In the genomic region with DNA sequence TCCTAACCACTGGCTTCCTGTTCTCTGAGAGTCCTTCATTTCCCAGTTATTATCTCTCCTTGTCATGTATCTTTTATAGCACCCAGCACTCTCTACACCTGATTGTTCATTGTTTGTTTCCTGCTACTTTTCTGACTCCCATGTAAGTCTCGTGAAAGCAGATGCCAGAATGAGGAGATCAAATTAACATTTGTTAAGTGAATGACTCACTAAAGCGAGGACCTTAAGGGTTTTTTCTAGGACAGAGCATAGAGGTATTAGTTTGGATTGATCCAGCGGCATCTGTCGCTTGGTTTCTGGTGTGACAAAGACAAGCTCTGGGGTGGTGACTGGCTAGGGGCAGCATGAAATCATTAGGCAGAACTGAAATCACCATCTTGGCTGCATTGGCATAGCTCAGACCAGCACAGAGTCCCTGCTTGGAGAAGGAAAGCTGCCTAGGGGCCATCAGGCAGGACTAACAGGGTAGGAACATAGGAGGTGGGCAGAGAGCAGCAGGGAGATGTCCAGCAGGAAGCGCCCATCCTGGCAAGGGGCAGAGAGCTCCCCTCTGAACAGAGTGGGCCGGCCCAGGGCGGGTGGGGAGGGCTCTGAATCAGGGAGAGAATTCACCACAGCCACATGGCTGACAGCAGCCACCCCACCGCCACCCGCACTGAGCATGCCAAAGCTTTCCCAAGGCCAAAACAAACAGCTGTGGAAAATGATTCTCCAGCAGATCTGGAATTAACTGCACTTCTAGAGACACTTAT, we compare ENCODE assay signal across 8 cellular contexts.
DNase-seq lines count a peak whose midpoint lies in the region; ATAC-seq, FAIRE-seq and TF ChIP-seq lines count a peak whose summit lies in the region.

No MANE protein-coding gene starts in this region.

- TF ChIP-seq POLR2A in GM12878 (IDR thresholded peaks at IDR 0.05; ENCODE audit: low read depth, low read length), result no peak

- no peaks in the 10 kb centered on the region for H3K27me3 Mint-ChIP-seq in naive thymus-derived CD8-positive, alpha-beta T cell
- no peaks in the 10 kb centered on the region for H3K27me3 Mint-ChIP-seq in activated CD4-positive, alpha-beta memory T cell treated with anti-CD3 and anti-CD28 coated beads for 36 hours

- FAIRE-seq in GM12878 (lab: Jason Lieb, UNC), result no peak

- TF ChIP-seq RAD21 in GM12878 (IDR thresholded peaks at IDR 0.05; ENCODE audit: insufficient read depth, low read depth, low read length), result no peak

- intact Hi-C loops in GM12878 (cut with micrococcal nuclease; ENCODE audit: unreplicated experiment), result no loop called here
- intact Hi-C loops in activated CD4-positive, alpha-beta memory T cell treated with anti-CD3 and anti-CD28 coated beads for 36 hours (cut with micrococcal nuclease), result no loop called here

- DNase-seq in DMS53 (lab: John Stamatoyannopoulos, UW) (peak; percentile 49), NCI-H2029 treated with DMSO at 0.1 percent for 48 hours (lab: John Stamatoyannopoulos, UW) (peak; percentile 99), GM12878 (ENCODE audit: low read depth, low spot score) (no peak), hepatocyte (ENCODE audit: low spot score) (no peak)
- DNase-seq in naive thymus-derived CD8-positive, alpha-beta T cell, result no peak
- DNase-seq in activated CD4-positive, alpha-beta memory T cell treated with anti-CD3 and anti-CD28 coated beads for 36 hours, result no peak

- H2AFZ ChIP-seq in GM12878 (ENCODE audit: control insufficient read depth, low read depth, low read length), result no peak overlapping the region
- no peak overlapping the region for H2AFZ ChIP-seq in hepatocyte

- H3K36me3 ChIP-seq in GM12878 (ENCODE audit: control insufficient read depth in 2 of 2, insufficient read depth in 2 of 2, low read length in 1 of 2) (no peaks in the 10 kb centered on the region), hepatocyte (replicated peaks; ENCODE audit: insufficient read depth, low read depth) (no peaks in the 10 kb centered on the region)

- no peaks in the 10 kb centered on the region for H3K36me3 Mint-ChIP-seq in naive thymus-derived CD8-positive, alpha-beta T cell
- no peaks in the 10 kb centered on the region for H3K36me3 Mint-ChIP-seq in activated CD4-positive, alpha-beta memory T cell treated with anti-CD3 and anti-CD28 coated beads for 36 hours

- H3K4me3 ChIP-seq in GM12878 (no peak overlapping the region), hepatocyte (no peak overlapping the region)

- in situ Hi-C loops in GM12878 (cut with MboI), result no loop called here

- H3K9me3 ChIP-seq in GM12878 (replicated peaks; ENCODE audit: control insufficient read depth, insufficient read depth, low read length), result no peaks in the 10 kb centered on the region
- H3K9me3 ChIP-seq in hepatocyte (ENCODE audit: low read depth), result no peaks in the 10 kb centered on the region

- H3K79me2 ChIP-seq in GM12878 (ENCODE audit: control insufficient read depth, insufficient read depth, low read length), result no peaks in the 10 kb centered on the region
- no peaks in the 10 kb centered on the region for H3K79me2 ChIP-seq in hepatocyte

- peak overlapping the region in 4 of 10 donors; percentile 4 to 21 (median 12) for H3K4me3 Mint-ChIP-seq in naive thymus-derived CD8-positive, alpha-beta T cell
- no peak overlapping the region for H3K4me3 Mint-ChIP-seq in activated CD4-positive, alpha-beta memory T cell treated with anti-CD3 and anti-CD28 coated beads for 36 hours

- peaks cover 20 to 46% (median 32%) of the 10 kb centered on the region in 4 donors for H3K4me1 Mint-ChIP-seq in naive thymus-derived CD8-positive, alpha-beta T cell
- H3K4me1 Mint-ChIP-seq in activated CD4-positive, alpha-beta memory T cell treated with anti-CD3 and anti-CD28 coated beads for 36 hours (ENCODE audit: low read depth), result peaks cover 25% of the 10 kb centered on the region

- RAD21 ChIA-PET in GM12878 (lab: Charles Lee; ENCODE audit: unreplicated experiment), result no interaction called here

- peak; percentile 13; the same call in 1 of the 3 replicates for ATAC-seq in GM12878
- ATAC-seq in naive thymus-derived CD8-positive, alpha-beta T cell, result peak in 1 of 2 donors; percentile 36
- no peak for ATAC-seq in HG02642 (IDR thresholded peaks at IDR 0.05; ENCODE audit: poor library complexity, unreplicated experiment)
- ATAC-seq in GM21447 (IDR thresholded peaks at IDR 0.05; ENCODE audit: unreplicated experiment), result no peak

- H3K4me1 ChIP-seq in GM12878 (ENCODE audit: control insufficient read depth, insufficient read depth, low read length), result peaks cover 11% of the 10 kb centered on the region
- no peaks in the 10 kb centered on the region for H3K4me1 ChIP-seq in hepatocyte (ENCODE audit: insufficient read depth)

- H4K20me1 ChIP-seq in GM12878 (ENCODE audit: control insufficient read depth, insufficient read depth) (no peaks in the 10 kb centered on the region), hepatocyte (ENCODE audit: insufficient read depth, poor library complexity, severe bottlenecking) (no peaks in the 10 kb centered on the region)

- BruUV-seq in GM12878 (replicated peaks; lab: Mats Ljungman, UMichigan), result no TSS peak

- SMC1A ChIA-PET in GM12878 (lab: Charles Lee; ENCODE audit: uncharacterized antibody, unreplicated experiment), result no interaction called here

- H3K27me3 ChIP-seq in GM12878 (replicated peaks in 1 of 2; ENCODE audit: control insufficient read depth in 2 of 2, insufficient read depth in 2 of 2, low read length in 1 of 2) (no peaks in the 10 kb centered on the region), hepatocyte (no peaks in the 10 kb centered on the region)

- 72% methylated on average over 7 of the region's 9 CpGs for WGBS in GM12878 (ENCODE audit: insufficient coverage, insufficient replicate concordance, low lambda C conversion rate, missing lambda C conversion rate)
- 68% methylated on average over 9 of the region's 9 CpGs for WGBS in hepatocyte (ENCODE audit: low lambda C conversion rate, missing lambda C conversion rate)

- H3K27ac ChIP-seq in GM12878 (ENCODE audit: control insufficient read depth, insufficient read depth) (no peak overlapping the region), hepatocyte (no peak overlapping the region)

- peak overlapping the region in 8 of 10 donors; percentile 0 to 76 (median 11) for H3K27ac Mint-ChIP-seq in naive thymus-derived CD8-positive, alpha-beta T cell
- H3K27ac Mint-ChIP-seq in activated CD4-positive, alpha-beta memory T cell treated with anti-CD3 and anti-CD28 coated beads for 36 hours, result no peak overlapping the region

- peaks cover 0 to 12% (median 0%) of the 10 kb centered on the region in 9 donors for H3K9me3 Mint-ChIP-seq in naive thymus-derived CD8-positive, alpha-beta T cell
- no peaks in the 10 kb centered on the region for H3K9me3 Mint-ChIP-seq in activated CD4-positive, alpha-beta memory T cell treated with anti-CD3 and anti-CD28 coated beads for 36 hours

- POLR2A ChIA-PET in GM12878 (lab: Charles Lee), result no interaction called here
- POLR2A ChIA-PET in naive thymus-derived CD8-positive, alpha-beta T cell (lab: Charles Lee), result no interaction called here
- POLR2A ChIA-PET in activated CD4-positive, alpha-beta memory T cell treated with anti-CD3 and anti-CD28 coated beads for 36 hours (lab: Charles Lee), result no interaction called here

- no peak overlapping the region for H3K9ac ChIP-seq in GM12878 (ENCODE audit: control insufficient read depth, insufficient read depth, low read length)

- CTCF ChIA-PET in GM12878 (lab: Yijun Ruan, JAX), result no interaction called here
- CTCF ChIA-PET in activated CD4-positive, alpha-beta memory T cell treated with anti-CD3 and anti-CD28 coated beads for 36 hours (lab: Charles Lee), result no interaction called here

- no peak for TF ChIP-seq EP300 in GM12878 (IDR thresholded peaks at IDR 0.05; ENCODE audit: borderline replicate concordance in 1 of 2, control insufficient read depth in 1 of 2, low read depth in 2 of 2, low read length in 2 of 2)

- no peaks in the 10 kb centered on the region for H3K9me2 ChIP-seq in hepatocyte (replicated peaks; ENCODE audit: insufficient read depth)

- no peak overlapping the region for H3K4me2 ChIP-seq in GM12878 (ENCODE audit: control insufficient read depth, insufficient read depth)
- H3K4me2 ChIP-seq in hepatocyte, result no peak overlapping the region

- TF ChIP-seq CTCF in GM12878 (IDR thresholded peaks at IDR 0.05 in 2 of 3, conservative IDR thresholded peaks at IDR 0.05 in 1 of 3; ENCODE audit: control insufficient read depth in 2 of 3, extremely low read depth in 1 of 3, insufficient read depth in 1 of 3, low read depth in 3 of 3, low read length in 3 of 3) (no peak), hepatocyte (IDR thresholded peaks at IDR 0.05; ENCODE audit: poor library complexity) (no peak)

TF ChIP-seq in GM12878, 131 proteins besides CTCF, POLR2A, EP300 and RAD21:
- no peak for TF ChIP-seq LARP7 (IDR thresholded peaks at IDR 0.05)
- TF ChIP-seq MXI1 (IDR thresholded peaks at IDR 0.05; ENCODE audit: low read depth, low read length), result no peak
- no peak for TF ChIP-seq MYB (IDR thresholded peaks at IDR 0.05; ENCODE audit: borderline replicate concordance, low read depth, low read length)
- TF ChIP-seq JUNB (IDR thresholded peaks at IDR 0.05), result no peak
- no peak for TF ChIP-seq GATAD2B (conservative IDR thresholded peaks at IDR 0.05; ENCODE audit: low read depth)
- TF ChIP-seq WRNIP1 (IDR thresholded peaks at IDR 0.05; ENCODE audit: borderline replicate concordance, low read depth, low read length), result no peak
- TF ChIP-seq IRF4 (IDR thresholded peaks at IDR 0.05; ENCODE audit: low read depth, low read length), result no peak
- TF ChIP-seq CBX5 (IDR thresholded peaks at IDR 0.05; ENCODE audit: low read depth), result no peak
- TF ChIP-seq NFIC (IDR thresholded peaks at IDR 0.05; ENCODE audit: low read depth, low read length), result no peak
- no peak for TF ChIP-seq ZNF622 (IDR thresholded peaks at IDR 0.05)
- TF ChIP-seq IKZF2 (IDR thresholded peaks at IDR 0.05), result no peak

Comparison
In these comparisons a context has a peak if more than half of its experiments do, and no peak if none do; other contexts are left out.
1. DNase-seq: peak in DMS53 (single experiment) and NCI-H2029 treated with DMSO at 0.1 percent for 48 hours (single experiment); none in GM12878 (single experiment), naive thymus-derived CD8-positive, alpha-beta T cell (0 of 10), hepatocyte (single experiment) and activated CD4-positive, alpha-beta memory T cell treated with anti-CD3 and anti-CD28 coated beads for 36 hours (single experiment).